Comparison of ENCODE assay signal across 9 cellular contexts in genomic region chr2:73269686-73270465, GRCh38. TPM values are rescaled to one million over a fixed set of nuclear protein-coding genes. Genes with fewer than 3 reads are reported as not detected.
A peak's percentile ranks its signal among the peaks of the same experiment; 100 is the strongest.
DNase-seq lines count a peak whose midpoint lies in the region; ATAC-seq and TF ChIP-seq lines count a peak whose summit lies in the region.
"Had no signal": no experiment of that assay in that cellular context is flagged by ENCODE, and none has a peak within 500 bp of the region (broad histone marks: within the 10 kb centered on the region; RNA-seq: fewer than 3 reads in every experiment).

No MANE protein-coding gene starts in this region.

- H3K27ac Mint-ChIP-seq in activated CD4-positive, alpha-beta T cell treated with anti-CD3 and anti-CD28 coated beads, Interleukin-2, amount 10 ng/mL, durations not matched to agents 24 days and 14 days = peak overlapping the region; percentile 2
- no peak overlapping the region for H3K27ac Mint-ChIP-seq in endodermal cell
- no peak overlapping the region for H3K27ac Mint-ChIP-seq in stimulated activated naive B cell treated with anti-CD40 and anti-IgM and Interleukin-4, amounts not matched to agents 10 μg/mL and 1 μg/mL and 100 μg/mL, for 72 hours

- intact Hi-C loops in activated CD4-positive, alpha-beta T cell treated with anti-CD3 and anti-CD28 coated beads, Interleukin-2, amount 10 ng/mL, durations not matched to agents 24 days and 14 days (cut with micrococcal nuclease) = loop anchor here (1.0 kb wide), 1 partner anchor 14 kb away; the partner anchor contains the start of gene FBXO41

- no peak overlapping the region for H3K27ac ChIP-seq in endodermal cell (ENCODE audit: low read depth, low read length)

- peak; percentile 16 to 26 for ATAC-seq in stimulated activated naive B cell treated with anti-CD40 and anti-IgM and Interleukin-4, amounts not matched to agents 10 μg/mL and 1 μg/mL and 100 μg/mL, for 72 hours (replicated peaks)
- ATAC-seq in HG02642 (IDR thresholded peaks at IDR 0.05; ENCODE audit: poor library complexity, unreplicated experiment) = no peak

- DNase-seq in activated CD4-positive, alpha-beta T cell treated with anti-CD3 and anti-CD28 coated beads, Interleukin-2, amount 10 ng/mL, durations not matched to agents 24 days and 14 days = no peak
- DNase-seq in activated CD4-positive, alpha-beta T cell treated with anti-CD3 and anti-CD28 coated beads for 1 hour = no peak
- DNase-seq in NCI-H69 (lab: John Stamatoyannopoulos, UW) (peak; percentile 38), endodermal cell (peak; percentile 27), NK-92 (lab: John Stamatoyannopoulos, UW; ENCODE audit: unreplicated experiment) (no peak)
- no peak for DNase-seq in stimulated activated naive B cell treated with anti-CD40 and anti-IgM and Interleukin-4, amounts not matched to agents 10 μg/mL and 1 μg/mL and 100 μg/mL, for 72 hours
- DNase-seq in stimulated activated CD4-positive, alpha-beta T cell treated with anti-CD3 and anti-CD28 coated beads, Interleukin-4, amount 100 ng/mL, for 24 hours = no peak
- DNase-seq: BE2C had no signal

- TF ChIP-seq CTCF in endodermal cell (conservative IDR thresholded peaks at IDR 0.05) = no peak

- 31 to 65% methylated on average over 7 to 22 of the region's 22 CpGs for WGBS in endodermal cell (ENCODE audit: insufficient coverage in 1 of 2, insufficient read length in 1 of 2), 2 experiments

- peaks cover 45% of the 10 kb centered on the region for H3K27me3 ChIP-seq in endodermal cell (ENCODE audit: control insufficient read depth, insufficient read depth, low read length, poor library complexity, severe bottlenecking)
- H3K27me3 ChIP-seq: BE2C had no signal

- no peak overlapping the region for H3K9ac ChIP-seq in endodermal cell (ENCODE audit: extremely low read depth, low read length, poor library complexity, severe bottlenecking)

- H3K9me3 ChIP-seq in endodermal cell (ENCODE audit: control insufficient read depth, low read length) = no peaks in the 10 kb centered on the region
- H3K9me3 ChIP-seq: BE2C had no signal

- peak overlapping the region; percentile 61 for H3K4me3 Mint-ChIP-seq in activated CD4-positive, alpha-beta T cell treated with anti-CD3 and anti-CD28 coated beads, Interleukin-2, amount 10 ng/mL, durations not matched to agents 24 days and 14 days
- H3K4me3 Mint-ChIP-seq in endodermal cell = peak overlapping the region; percentile 50
- H3K4me3 Mint-ChIP-seq in stimulated activated naive B cell treated with anti-CD40 and anti-IgM and Interleukin-4, amounts not matched to agents 10 μg/mL and 1 μg/mL and 100 μg/mL, for 72 hours = peak overlapping the region; percentile 47 to 50

- peak overlapping the region; percentile 65 for H3K4me3 ChIP-seq in endodermal cell (ENCODE audit: low read length)

- peaks cover 7% of the 10 kb centered on the region for H3K36me3 Mint-ChIP-seq in activated CD4-positive, alpha-beta T cell treated with anti-CD3 and anti-CD28 coated beads, Interleukin-2, amount 10 ng/mL, durations not matched to agents 24 days and 14 days (ENCODE audit: low read depth)
- H3K36me3 Mint-ChIP-seq in endodermal cell (ENCODE audit: low read depth) = peaks cover 4% of the 10 kb centered on the region
- peaks cover 41 to 50% of the 10 kb centered on the region in 2 donors for H3K36me3 Mint-ChIP-seq in stimulated activated naive B cell treated with anti-CD40 and anti-IgM and Interleukin-4, amounts not matched to agents 10 μg/mL and 1 μg/mL and 100 μg/mL, for 72 hours

- H3K9me3 Mint-ChIP-seq in activated CD4-positive, alpha-beta T cell treated with anti-CD3 and anti-CD28 coated beads, Interleukin-2, amount 10 ng/mL, durations not matched to agents 24 days and 14 days = no peaks in the 10 kb centered on the region
- H3K9me3 Mint-ChIP-seq in endodermal cell = no peaks in the 10 kb centered on the region
- H3K9me3 Mint-ChIP-seq in stimulated activated naive B cell treated with anti-CD40 and anti-IgM and Interleukin-4, amounts not matched to agents 10 μg/mL and 1 μg/mL and 100 μg/mL, for 72 hours = no peaks in the 10 kb centered on the region

- peaks cover 3% of the 10 kb centered on the region for H3K4me1 ChIP-seq in endodermal cell (ENCODE audit: control insufficient read depth, insufficient read depth, low read length)
- H3K4me1 ChIP-seq: BE2C had no signal

- no peaks in the 10 kb centered on the region for H3K36me3 ChIP-seq in endodermal cell (ENCODE audit: control insufficient read depth, insufficient read depth, low read length)
- H3K36me3 ChIP-seq: BE2C had no signal

- peaks cover 14% of the 10 kb centered on the region for H3K4me1 Mint-ChIP-seq in activated CD4-positive, alpha-beta T cell treated with anti-CD3 and anti-CD28 coated beads, Interleukin-2, amount 10 ng/mL, durations not matched to agents 24 days and 14 days
- peaks cover 5% of the 10 kb centered on the region for H3K4me1 Mint-ChIP-seq in endodermal cell
- peaks cover 20 to 28% of the 10 kb centered on the region in 2 donors for H3K4me1 Mint-ChIP-seq in stimulated activated naive B cell treated with anti-CD40 and anti-IgM and Interleukin-4, amounts not matched to agents 10 μg/mL and 1 μg/mL and 100 μg/mL, for 72 hours

- no peaks in the 10 kb centered on the region for H3K27me3 Mint-ChIP-seq in activated CD4-positive, alpha-beta T cell treated with anti-CD3 and anti-CD28 coated beads, Interleukin-2, amount 10 ng/mL, durations not matched to agents 24 days and 14 days
- H3K27me3 Mint-ChIP-seq in endodermal cell (ENCODE audit: insufficient read depth) = peaks cover 50% of the 10 kb centered on the region
- H3K27me3 Mint-ChIP-seq in stimulated activated naive B cell treated with anti-CD40 and anti-IgM and Interleukin-4, amounts not matched to agents 10 μg/mL and 1 μg/mL and 100 μg/mL, for 72 hours = peaks cover 0 to 7% of the 10 kb centered on the region in 2 donors

RNA-seq across cellular contexts. Expression of gene FBXO41, which starts 14.4 kb away (rescaled TPM):
- 32.2 and 33.8 TPM in 2 replicates for total RNA-seq in activated CD4-positive, alpha-beta T cell treated with anti-CD3 and anti-CD28 coated beads, Interleukin-2, amount 10 ng/mL, durations not matched to agents 24 days and 14 days
- 10 to 100 TPM in 1 of 2 donors, 1 to 10 TPM in 1; 9.0 to 11.2 TPM for total RNA-seq in endodermal cell
- polyA plus RNA-seq in endodermal cell (2013, experiment 1 of 2) = 1.6 TPM
- polyA plus RNA-seq in endodermal cell (2013, experiment 2 of 2) = 1.6 TPM

RNA-seq across cellular contexts. Expression of gene EGR4, which starts 23.5 kb away (rescaled TPM):
- 1.2 and 1.5 TPM in 2 replicates for total RNA-seq in activated CD4-positive, alpha-beta T cell treated with anti-CD3 and anti-CD28 coated beads, Interleukin-2, amount 10 ng/mL, durations not matched to agents 24 days and 14 days
- total RNA-seq in endodermal cell = under 1 TPM in 1 of 2 donors, not detected in 1; 0.15 TPM
- not detected for polyA plus RNA-seq in endodermal cell (2013, experiment 1 of 2)
- not detected for polyA plus RNA-seq in endodermal cell (2013, experiment 2 of 2)

RNA-seq across cellular contexts. Expression of gene CCT7, which starts 35.8 kb away (rescaled TPM):
- 680 and 696 TPM in 2 replicates for total RNA-seq in activated CD4-positive, alpha-beta T cell treated with anti-CD3 and anti-CD28 coated beads, Interleukin-2, amount 10 ng/mL, durations not matched to agents 24 days and 14 days
- total RNA-seq in endodermal cell = 100 to 1,000 TPM; 347 to 391 TPM
- polyA plus RNA-seq in endodermal cell (2013, experiment 1 of 2) = 254 TPM
- 232 TPM for polyA plus RNA-seq in endodermal cell (2013, experiment 2 of 2)

RNA-seq across cellular contexts. Expression of gene PRADC1, which starts 36.8 kb away (rescaled TPM):
- 14.8 and 15.9 TPM in 2 replicates for total RNA-seq in activated CD4-positive, alpha-beta T cell treated with anti-CD3 and anti-CD28 coated beads, Interleukin-2, amount 10 ng/mL, durations not matched to agents 24 days and 14 days
- 10 to 100 TPM in 1 of 2 donors, 1 to 10 TPM in 1; 8.8 to 10.2 TPM for total RNA-seq in endodermal cell
- polyA plus RNA-seq in endodermal cell (2013, experiment 1 of 2) = 14.0 TPM
- 13.9 TPM for polyA plus RNA-seq in endodermal cell (2013, experiment 2 of 2)

RNA-seq across cellular contexts. Expression of gene SMYD5, which starts 55.8 kb away (rescaled TPM):
- total RNA-seq in activated CD4-positive, alpha-beta T cell treated with anti-CD3 and anti-CD28 coated beads, Interleukin-2, amount 10 ng/mL, durations not matched to agents 24 days and 14 days = 56.7 and 62.7 TPM in 2 replicates
- total RNA-seq in endodermal cell = 10 to 100 TPM; 34.9 to 35.4 TPM
- polyA plus RNA-seq in endodermal cell (2013, experiment 1 of 2) = 29.5 TPM
- polyA plus RNA-seq in endodermal cell (2013, experiment 2 of 2) = 25.7 TPM

Comparison
In these comparisons a context has a peak if more than half of its experiments do, and no peak if none do; other contexts are left out.
1. DNase-seq: peak in NCI-H69 (single experiment) and endodermal cell (single experiment); none in activated CD4-positive, alpha-beta T cell treated with anti-CD3 and anti-CD28 coated beads, Interleukin-2, amount 10 ng/mL, durations not matched to agents 24 days and 14 days (single experiment), activated CD4-positive, alpha-beta T cell treated with anti-CD3 and anti-CD28 coated beads for 1 hour (single experiment), stimulated activated naive B cell treated with anti-CD40 and anti-IgM and Interleukin-4, amounts not matched to agents 10 μg/mL and 1 μg/mL and 100 μg/mL, for 72 hours (single experiment), NK-92 (single experiment) and stimulated activated CD4-positive, alpha-beta T cell treated with anti-CD3 and anti-CD28 coated beads, Interleukin-4, amount 100 ng/mL, for 24 hours (single experiment).
2. Peak in every context shown above with its lines, with median percentiles within 50 percentile points of each other: H3K4me3 Mint-ChIP-seq.